ENCODE assay signal across 18 cellular contexts in genomic region chr2:186517090-186517489, GRCh38. TPM values are rescaled to one million over a fixed set of nuclear protein-coding genes. Genes with fewer than 3 reads are reported as not detected.
DNase-seq lines count a peak whose midpoint lies in the region; ATAC-seq, FAIRE-seq and TF ChIP-seq lines count a peak whose summit lies in the region.
"Had no signal": no experiment of that assay in that cellular context is flagged by ENCODE, and none has a peak within 500 bp of the region (broad histone marks: within the 10 kb centered on the region; RNA-seq: fewer than 3 reads in every experiment).

No MANE protein-coding gene starts in this region.

- intact Hi-C loops in CD4-positive, alpha-beta T cell (cut with DNase I, micrococcal nuclease): no loop called here
- intact Hi-C loops in ascending aorta (cut with DNase I): no loop called here
- intact Hi-C loops in Right ventricle myocardium superior (cut with DNase I): no loop called here

- no peak overlapping the region for H3K4me2 ChIP-seq in A549

- TF ChIP-seq RAD21 in A549 (conservative IDR thresholded peaks at IDR 0.05 in 1 of 2, IDR thresholded peaks at IDR 0.05 in 1 of 2): no peak

- TF ChIP-seq EP300 in A549 (IDR thresholded peaks at IDR 0.05): no peak

- POLR2A ChIA-PET in A549 (lab: Yijun Ruan, JAX): interaction anchor here (1.7 kb wide), 1 partner anchor 73 kb away, joined by 4 read pairs; the partner anchor contains the start of gene ITGAV
- POLR2A ChIA-PET in CD4-positive, alpha-beta T cell (lab: Charles Lee): no interaction called here

- no peak for FAIRE-seq in A549 (lab: Jason Lieb, UNC)
- FAIRE-seq: H1, HTR-8/SVneo had no signal

- H3K4me1 Mint-ChIP-seq in CD4-positive, alpha-beta T cell (ENCODE audit: low read depth): no peaks in the 10 kb centered on the region

- peaks cover 31% of the 10 kb centered on the region for H3K4me1 ChIP-seq in A549
- H3K4me1 ChIP-seq in adipocyte (ENCODE audit: control insufficient read depth, insufficient read depth, low read length): peaks cover 9% of the 10 kb centered on the region
- H3K4me1 ChIP-seq in ascending aorta: no peaks in the 10 kb centered on the region

- H3K36me3 Mint-ChIP-seq in CD4-positive, alpha-beta T cell (ENCODE audit: low read depth): peaks cover 81% of the 10 kb centered on the region

- H3K36me3 ChIP-seq in adipocyte (ENCODE audit: control insufficient read depth, insufficient read depth, low read length, severe bottlenecking): peaks cover 43% of the 10 kb centered on the region
- H3K36me3 ChIP-seq in ascending aorta: peaks cover 7 to 34% of the 10 kb centered on the region in 2 donors

- no peak for TF ChIP-seq POLR2A in A549 (IDR thresholded peaks at IDR 0.05; ENCODE audit: low read length)

- H3K9me3 ChIP-seq in A549: no peaks in the 10 kb centered on the region
- no peaks in the 10 kb centered on the region for H3K9me3 ChIP-seq in CD4-positive, alpha-beta T cell (ENCODE audit: control insufficient read depth, low read length)
- no peaks in the 10 kb centered on the region for H3K9me3 ChIP-seq in adipocyte (ENCODE audit: control insufficient read depth, low read length)
- no peaks in the 10 kb centered on the region for H3K9me3 ChIP-seq in ascending aorta

- H3K4me3 ChIP-seq in A549 (no peak overlapping the region), adipocyte (ENCODE audit: low read length) (no peak overlapping the region), ascending aorta (no peak overlapping the region)

- H3K4me3 Mint-ChIP-seq in CD4-positive, alpha-beta T cell: no peak overlapping the region
- H3K4me3 Mint-ChIP-seq: CD4-positive, alpha-beta memory T cell; H9; IgD-negative memory B cell had no signal

- TF ChIP-seq CTCF in A549 (IDR thresholded peaks at IDR 0.05): no peak
- TF ChIP-seq CTCF in CD4-positive, alpha-beta T cell (IDR thresholded peaks at IDR 0.05): no peak
- TF ChIP-seq CTCF in ascending aorta (IDR thresholded peaks at IDR 0.05): no peak
- TF ChIP-seq CTCF in GM13976 (IDR thresholded peaks at IDR 0.05; ENCODE audit: borderline replicate concordance, control extremely low read depth, extremely low read depth, insufficient read depth, missing control alignments): no peak

- in situ Hi-C loops in GM13976 (cut with MboI; ENCODE audit: low sequenced_read_pairs, unreplicated experiment): no loop called here

- DNase-seq in A549 (ENCODE audit: low read depth in 1 of 2, low spot score in 1 of 2) (no peak), adipocyte (ENCODE audit: low read depth) (peak; percentile 42), fibroblast of peridontal ligament (ENCODE audit: extremely low read depth) (peak; percentile 73), ascending aorta (ENCODE audit: low spot score in 2 of 2) (no peak), GM13976 (ENCODE audit: low spot score) (no peak), Right ventricle myocardium superior (no peak)
- DNase-seq in CD4-positive, alpha-beta T cell: no peak
- DNase-seq: ACHN; AML-193; CD4-positive, alpha-beta memory T cell; DMS153; DMS79; GF-D8; H9 had no signal

- no peak overlapping the region for H3K27ac ChIP-seq in A549
- no peak overlapping the region for H3K27ac ChIP-seq in CD4-positive, alpha-beta T cell (ENCODE audit: low read depth, low read length)
- no peak overlapping the region for H3K27ac ChIP-seq in ascending aorta
- H3K27ac ChIP-seq: C4-2B had no signal

- H3K27me3 ChIP-seq in CD4-positive, alpha-beta T cell (ENCODE audit: control insufficient read depth, insufficient read depth, low read length): no peaks in the 10 kb centered on the region
- H3K27me3 ChIP-seq in adipocyte (replicated peaks; ENCODE audit: control insufficient read depth, insufficient read depth, low read length) (no peaks in the 10 kb centered on the region), ascending aorta (no peaks in the 10 kb centered on the region)

- ATAC-seq in A549: no peak
- no peak for ATAC-seq in CD4-positive, alpha-beta T cell (ENCODE audit: poor library complexity)
- ATAC-seq in Right ventricle myocardium superior (ENCODE audit: poor library complexity): no peak

- H3K27me3 Mint-ChIP-seq in CD4-positive, alpha-beta T cell: no peaks in the 10 kb centered on the region
- H3K27me3 Mint-ChIP-seq: CD4-positive, alpha-beta memory T cell; IgD-negative memory B cell had no signal

- no peak overlapping the region for H3K9ac ChIP-seq in adipocyte (ENCODE audit: low read length)

- CTCF ChIA-PET in A549 (lab: Yijun Ruan, JAX): interaction anchor here (0.8 to 3.0 kb wide), 4 partner anchors 13 to 125 kb away, joined by 3 to 13 read pairs (median 4); no protein-coding TSS in a partner anchor
- CTCF ChIA-PET in CD4-positive, alpha-beta T cell (lab: Charles Lee): no interaction called here

- H3K27ac Mint-ChIP-seq in CD4-positive, alpha-beta T cell: peak overlapping the region; percentile 22

- H3K9me3 Mint-ChIP-seq in CD4-positive, alpha-beta T cell: no peaks in the 10 kb centered on the region
- H3K9me3 Mint-ChIP-seq: IgD-negative memory B cell had no signal

TF ChIP-seq in A549, 52 proteins besides CTCF, POLR2A, EP300 and RAD21:
- no peak for TF ChIP-seq POLR2AphosphoS2 (conservative IDR thresholded peaks at IDR 0.05; ENCODE audit: low read length)
- TF ChIP-seq MAFK (IDR thresholded peaks at IDR 0.05; ENCODE audit: partially characterized antibody): peak; percentile 46
- no peak for TF ChIP-seq CEBPB (IDR thresholded peaks at IDR 0.05)

RNA-seq across cellular contexts. Expression of gene ZC3H15, which starts 31.0 kb away (rescaled TPM):
- 125 and 191 TPM in 2 replicates for polyA plus RNA-seq in A549 (2011; rRNA removed)
- polyA plus RNA-seq in A549 (2012; cell fraction: cytosol; rRNA removed): 36.4 and 41.7 TPM in 2 replicates
- polyA plus RNA-seq in A549 (2012; cell fraction: nucleus; rRNA removed): 18.2 and 24.5 TPM in 2 replicates
- polyA plus RNA-seq in A549 (2017; fragmentation: RNase III; extraction: RNeasy Plus Mini Kit Qiagen cat#74134 plus additional on column Dnase treatment): 98.2 to 112 TPM (median 99.2 TPM) in 3 replicates
- polyA minus RNA-seq in A549 (2011; rRNA and poly(A)+ RNA removed): 18.6 and 22.6 TPM in 2 replicates
- 100 to 1,000 TPM; 124 to 140 TPM for total RNA-seq in CD4-positive, alpha-beta T cell
- 17.5 TPM for total RNA-seq in ascending aorta
- total RNA-seq in Right ventricle myocardium superior: 25.8 TPM

Comparison
In these comparisons a context has a peak if more than half of its experiments do, and no peak if none do; other contexts are left out.
1. DNase-seq: peak in adipocyte (single experiment) and fibroblast of peridontal ligament (single experiment); none in A549 (0 of 2), CD4-positive, alpha-beta T cell (0 of 10), ascending aorta (0 of 2), GM13976 (single experiment) and Right ventricle myocardium superior (single experiment).